ENCODE assay signal across 8 cellular contexts in the genomic region with DNA sequence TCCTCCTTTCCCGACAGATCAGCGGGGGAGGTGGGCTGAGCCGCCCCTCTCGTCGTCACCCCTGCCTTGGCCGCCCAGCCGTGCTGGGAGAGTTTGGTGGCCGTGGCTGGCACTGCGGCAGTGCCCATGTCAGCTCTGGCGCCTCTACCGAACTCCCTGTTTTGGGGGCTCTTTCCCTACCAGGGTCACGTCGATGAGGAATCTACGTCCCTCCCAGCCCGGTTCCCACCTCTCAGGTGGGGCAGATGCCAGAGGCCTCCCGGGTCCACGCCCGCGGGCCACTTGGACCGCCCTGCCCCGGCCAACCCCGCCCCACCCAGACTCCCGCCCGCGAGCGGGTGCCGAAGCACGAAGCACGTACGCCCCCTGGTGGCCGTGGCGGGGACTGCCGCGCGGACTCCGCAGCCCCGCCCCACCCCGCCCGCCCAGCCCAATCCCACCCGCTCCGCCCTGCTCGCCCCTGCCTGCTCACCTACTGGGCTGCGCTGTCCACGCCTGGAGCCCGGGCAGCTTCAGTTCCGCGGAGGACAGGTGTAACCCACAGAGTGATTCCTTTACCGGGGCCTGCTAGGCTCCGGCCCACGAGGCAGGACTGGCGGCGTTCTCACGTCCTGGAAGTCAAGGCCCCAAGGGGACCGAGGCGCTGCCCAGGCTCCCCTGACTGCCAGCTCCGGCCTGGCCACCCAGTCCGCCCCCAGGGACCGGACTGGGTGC.
DNase-seq lines count a peak whose midpoint lies in the region; ATAC-seq and TF ChIP-seq lines count a peak whose summit lies in the region.

No MANE protein-coding gene starts in this region.

- no peak overlapping the region for H2BK15ac ChIP-seq in H9 (ENCODE audit: low read depth, low read length)

- H4K91ac ChIP-seq in H9 (ENCODE audit: insufficient read length, low read depth, low read length): no peak overlapping the region

- H3K36me3 ChIP-seq in GM06990 (ENCODE audit: control insufficient read depth, insufficient read depth, low read length) (no peaks in the 10 kb centered on the region; the same call in none of the 2 replicates), MG63 (peaks cover 13% of the 10 kb centered on the region), adipocyte (ENCODE audit: control insufficient read depth, insufficient read depth, low read length, severe bottlenecking) (peaks cover 4% of the 10 kb centered on the region)

- no peak overlapping the region for H4K5ac ChIP-seq in H9 (ENCODE audit: insufficient read length, low read depth, low read length)

- no peak overlapping the region for H3K23ac ChIP-seq in H9 (ENCODE audit: insufficient read length, low read depth, low read length)

- no peak overlapping the region for H3K56ac ChIP-seq in H9 (ENCODE audit: insufficient read length, low read depth, low read length)

- H3K79me1 ChIP-seq in H9 (ENCODE audit: insufficient read depth, low read depth, low read length, poor library complexity, severe bottlenecking): no peaks in the 10 kb centered on the region

- no CpG with 5 or more reads among the region's 58 CpGs for WGBS in H9 (ENCODE audit: extremely low coverage, insufficient read length, low lambda C conversion rate)

- H3K4me2 ChIP-seq in H9 (ENCODE audit: insufficient read depth, insufficient read length, low read length): peak overlapping the region; percentile 67

- no peak overlapping the region for H3K27ac ChIP-seq in H9 (ENCODE audit: insufficient read length, low read depth, low read length)

- no peaks in the 10 kb centered on the region for H3K9me3 Mint-ChIP-seq in H9

- H3K4me3 Mint-ChIP-seq in H9: peak overlapping the region; percentile 82 to 90

- no peak overlapping the region for H2BK5ac ChIP-seq in H9 (ENCODE audit: insufficient read length, low read length)

- DNase-seq in GM06990 (ENCODE audit: extremely low read depth, insufficient read length): peak; percentile 85
- peak; percentile 89 for DNase-seq in H9
- peak; percentile 82 for DNase-seq in MG63
- peak; percentile 50 to 76 for DNase-seq in SW 1271 (lab: John Stamatoyannopoulos, UW)
- peak; percentile 93 for DNase-seq in adipocyte (ENCODE audit: low read depth)
- peak; percentile 90 for DNase-seq in left cardiac atrium
- peak; percentile 97 for DNase-seq in posterior vena cava (ENCODE audit: low spot score)
- DNase-seq in ureter (ENCODE audit: low spot score): peak; percentile 90

- H3K27ac Mint-ChIP-seq in H9: peak overlapping the region in 1 of 3 experiments; percentile 85; a peak in 1 of 7 replicates

- no peaks in the 10 kb centered on the region for H4K20me1 ChIP-seq in H9 (ENCODE audit: control insufficient read depth, insufficient read depth, insufficient read length)

- no peak overlapping the region for H2BK20ac ChIP-seq in H9 (ENCODE audit: low read depth, low read length, poor library complexity, severe bottlenecking)

- no peaks in the 10 kb centered on the region for H3K79me2 ChIP-seq in H9 (ENCODE audit: insufficient read depth, low read length)

- no peak overlapping the region for H2AK5ac ChIP-seq in H9 (ENCODE audit: insufficient read length, low read length)

- no peak overlapping the region for H2BK120ac ChIP-seq in H9 (ENCODE audit: low read depth, low read length, poor library complexity, severe bottlenecking)

- H2BK12ac ChIP-seq in H9 (ENCODE audit: insufficient read length, low read depth, low read length): no peak overlapping the region

- no peak overlapping the region for H3T11ph ChIP-seq in H9 (ENCODE audit: low read length)

- H3K4me1 ChIP-seq in H9 (ENCODE audit: insufficient read depth, low read length): peaks cover 4% of the 10 kb centered on the region; the same call in 1 of the 2 replicates
- peaks cover 14% of the 10 kb centered on the region for H3K4me1 ChIP-seq in adipocyte (ENCODE audit: control insufficient read depth, insufficient read depth, low read length)

- peak; percentile 88 to 89 for ATAC-seq in left cardiac atrium

- peaks cover 17 to 34% of the 10 kb centered on the region in 2 experiments for H3K4me1 Mint-ChIP-seq in H9

- H3K27me3 Mint-ChIP-seq in H9 (ENCODE audit: low read depth): peaks cover 5% of the 10 kb centered on the region

- intact Hi-C loops in left cardiac atrium (cut with DNase I): loop anchor here (5.0 kb wide), 2 partner anchors 163 to 182 kb away; no protein-coding TSS in a partner anchor
- intact Hi-C loops in posterior vena cava (cut with DNase I): loop anchor here (5.0 to 10.0 kb wide), 3 partner anchors 151 to 182 kb away; no protein-coding TSS in a partner anchor

- H3K27me3 ChIP-seq in GM06990 (replicated peaks; ENCODE audit: control insufficient read depth, insufficient read depth, low read length) (no peaks in the 10 kb centered on the region), H9 (ENCODE audit: insufficient read depth, low read length) (no peaks in the 10 kb centered on the region), MG63 (no peaks in the 10 kb centered on the region), adipocyte (replicated peaks; ENCODE audit: control insufficient read depth, insufficient read depth, low read length) (no peaks in the 10 kb centered on the region)

- peaks cover 4% of the 10 kb centered on the region for H3K23me2 ChIP-seq in H9 (ENCODE audit: insufficient read length, low read depth, low read length, poor library complexity, severe bottlenecking)

- no peak overlapping the region for H3K14ac ChIP-seq in H9 (ENCODE audit: insufficient read depth, low read length)

- H3K36me3 Mint-ChIP-seq in H9 (ENCODE audit: insufficient read depth in 1 of 3, low read depth in 3 of 3): no peaks in the 10 kb centered on the region; a peak in 1 of 7 replicates

- no peak overlapping the region for H3K18ac ChIP-seq in H9 (ENCODE audit: insufficient read length, low read depth, low read length)

- H3K4me3 ChIP-seq in GM06990 (replicated peaks; ENCODE audit: low read depth, low read length) (peak overlapping the region; percentile 82), MG63 (peak overlapping the region; percentile 61), adipocyte (ENCODE audit: low read length) (peak overlapping the region; percentile 86)

- H4K8ac ChIP-seq in H9 (replicated peaks; ENCODE audit: insufficient read length, low read depth, low read length): no peak overlapping the region

- peak; percentile 54 for TF ChIP-seq CTCF in GM06990 (IDR thresholded peaks at IDR 0.05; ENCODE audit: insufficient read depth, low read length, poor library complexity, severe bottlenecking)
- peak; percentile 99 for TF ChIP-seq CTCF in H9 (conservative IDR thresholded peaks at IDR 0.05)

- H2AFZ ChIP-seq in H9 (ENCODE audit: low read length): no peak overlapping the region

- H3K9me3 ChIP-seq in H9 (ENCODE audit: control insufficient read depth, low read depth, low read length): no peaks in the 10 kb centered on the region
- no peaks in the 10 kb centered on the region for H3K9me3 ChIP-seq in MG63
- H3K9me3 ChIP-seq in adipocyte (ENCODE audit: control insufficient read depth, low read length): no peaks in the 10 kb centered on the region

- H3K4ac ChIP-seq in H9 (ENCODE audit: low read depth, low read length): no peak overlapping the region

- H3K9ac ChIP-seq in H9 (ENCODE audit: extremely low read depth, insufficient read length, low read length) (peak overlapping the region; percentile 15), adipocyte (ENCODE audit: low read length) (peak overlapping the region; percentile 80)
